ENCODE assay signal across 21 cellular contexts in genomic region chr2:84243788-84244627, GRCh38.
DNase-seq lines count a peak whose midpoint lies in the region; ATAC-seq, FAIRE-seq and TF ChIP-seq lines count a peak whose summit lies in the region.
"Had no signal": no experiment of that assay in that cellular context is flagged by ENCODE, and none has a peak within 500 bp of the region (broad histone marks: within the 10 kb centered on the region; RNA-seq: fewer than 3 reads in every experiment).

No MANE protein-coding gene starts in this region.

- dilution Hi-C loops in mammary epithelial cell (cut with HindIII; ENCODE audit: low sequenced_read_pairs) = no loop called here

- H3K4me2 ChIP-seq in mammary epithelial cell (ENCODE audit: insufficient read depth, low read depth, low read length) (no peak overlapping the region), astrocyte (ENCODE audit: low read length) (no peak overlapping the region), mesendoderm (ENCODE audit: low read length) (no peak overlapping the region)

- H3K9me3 Mint-ChIP-seq in MCF 10A (ENCODE audit: unreplicated experiment) (peaks cover 6% of the 10 kb centered on the region), astrocyte (ENCODE audit: unreplicated experiment) (peaks cover 2% of the 10 kb centered on the region)

- H2AK5ac ChIP-seq in mesendoderm (ENCODE audit: low read length) = no peak overlapping the region

- H3K27me3 ChIP-seq in mammary epithelial cell (ENCODE audit: insufficient read depth, low read length) (no peaks in the 10 kb centered on the region), astrocyte (ENCODE audit: insufficient read depth, low read length) (no peaks in the 10 kb centered on the region), mesendoderm (ENCODE audit: insufficient read depth, low read length, poor library complexity) (no peaks in the 10 kb centered on the region)

- no peak overlapping the region for H3K18ac ChIP-seq in mesendoderm (ENCODE audit: low read length)

- no peak for TF ChIP-seq CTCF in MCF 10A (IDR thresholded peaks at IDR 0.05; ENCODE audit: unreplicated experiment)
- TF ChIP-seq CTCF in mammary epithelial cell (conservative IDR thresholded peaks at IDR 0.05 in 1 of 2, IDR thresholded peaks at IDR 0.05 in 1 of 2; ENCODE audit: extremely low read depth in 1 of 2, insufficient read depth in 1 of 2, low read depth in 1 of 2, low read length in 2 of 2) = no peak
- no peak for TF ChIP-seq CTCF in astrocyte (IDR thresholded peaks at IDR 0.05; ENCODE audit: insufficient read depth, low read depth, low read length)

- no peak for DNase-seq in MCF 10A (ENCODE audit: unreplicated experiment)
- no peak for DNase-seq in mammary epithelial cell
- no peak for DNase-seq in astrocyte (ENCODE audit: low read depth)
- no peak for DNase-seq in mesendoderm
- no peak for DNase-seq in activated CD4-positive, alpha-beta T cell treated with anti-CD3 and anti-CD28 coated beads for 48 hours
- DNase-seq: AML-193, KBM-7, NCI-H1105, NCI-H146, NCI-H2029, NCI-H2227 treated with DMSO at 0.1 percent for 48 hours, NCI-H510A had no signal

- H3K56ac ChIP-seq in mesendoderm (ENCODE audit: low read length) = no peak overlapping the region

- H3K4me3 ChIP-seq in mammary epithelial cell (replicated peaks in 1 of 3; ENCODE audit: insufficient read depth in 1 of 3, low read depth in 2 of 3, low read length in 3 of 3) (no peak overlapping the region), astrocyte (ENCODE audit: insufficient read depth, low read depth, low read length) (no peak overlapping the region), mesendoderm (ENCODE audit: low read length) (no peak overlapping the region)

- peaks cover 20% of the 10 kb centered on the region for H3K4me1 Mint-ChIP-seq in MCF 10A (ENCODE audit: insufficient read depth, unreplicated experiment)
- peaks cover 17% of the 10 kb centered on the region for H3K4me1 Mint-ChIP-seq in astrocyte (ENCODE audit: low read depth, unreplicated experiment)

- peak overlapping the region; percentile 31 for H3K27ac Mint-ChIP-seq in MCF 10A (ENCODE audit: low read depth, unreplicated experiment)
- H3K27ac Mint-ChIP-seq in astrocyte (ENCODE audit: unreplicated experiment) = peak overlapping the region; percentile 17

- no peak overlapping the region for H2BK15ac ChIP-seq in mesendoderm (replicated peaks; ENCODE audit: low read depth)

- no peaks in the 10 kb centered on the region for H3K79me2 ChIP-seq in mammary epithelial cell (ENCODE audit: insufficient read depth, low read length)
- no peaks in the 10 kb centered on the region for H3K79me2 ChIP-seq in astrocyte (ENCODE audit: insufficient read depth, low read length)
- no peaks in the 10 kb centered on the region for H3K79me2 ChIP-seq in mesendoderm (ENCODE audit: control insufficient read depth, insufficient read depth, low read length)

- H3K27me3 Mint-ChIP-seq in MCF 10A (ENCODE audit: insufficient read depth, unreplicated experiment) (no peaks in the 10 kb centered on the region), astrocyte (ENCODE audit: low read depth, unreplicated experiment) (no peaks in the 10 kb centered on the region)

- BruUV-seq in MCF 10A (replicated peaks; lab: Mats Ljungman, UMichigan) (no TSS peak), mammary epithelial cell (replicated peaks; lab: Mats Ljungman, UMichigan) (no TSS peak)

- H3K4me3 Mint-ChIP-seq in MCF 10A (ENCODE audit: unreplicated experiment) (no peak overlapping the region), astrocyte (ENCODE audit: unreplicated experiment) (peak overlapping the region; percentile 27)
- H3K4me3 Mint-ChIP-seq: CD14-positive monocyte had no signal

- POLR2A ChIA-PET in MCF 10A (lab: Yijun Ruan, JAX) = interaction anchor here (1.3 kb wide), 1 partner anchor 9 kb away, joined by 3 read pairs; no protein-coding TSS in a partner anchor

- H2AFZ ChIP-seq in mammary epithelial cell (ENCODE audit: low read depth, low read length) (no peak overlapping the region), astrocyte (ENCODE audit: low read depth, low read length) (no peak overlapping the region)

- in situ Hi-C loops in mammary epithelial cell (cut with MboI; ENCODE audit: low sequenced_read_pairs in 2 of 2) = no loop called here

- H3K36me3 Mint-ChIP-seq in MCF 10A (ENCODE audit: insufficient read depth, unreplicated experiment) (no peaks in the 10 kb centered on the region), astrocyte (ENCODE audit: low read depth, unreplicated experiment) (peaks cover 1% of the 10 kb centered on the region)
- H3K36me3 Mint-ChIP-seq: CD14-positive monocyte had no signal

- no peak overlapping the region for H4K8ac ChIP-seq in mesendoderm (ENCODE audit: low read depth, low read length)

- intact Hi-C loops in MCF 10A (cut with micrococcal nuclease) (no loop called here), mammary epithelial cell (cut with micrococcal nuclease) (no loop called here)

- peaks cover 12% of the 10 kb centered on the region for H3K4me1 ChIP-seq in mammary epithelial cell (ENCODE audit: insufficient read depth, low read length)
- H3K4me1 ChIP-seq in astrocyte (ENCODE audit: insufficient read depth, low read length) = no peaks in the 10 kb centered on the region
- no peaks in the 10 kb centered on the region for H3K4me1 ChIP-seq in mesendoderm (ENCODE audit: control insufficient read depth, low read depth, low read length)

- no peak overlapping the region for H3K23ac ChIP-seq in mesendoderm (ENCODE audit: low read length)

- H3K36me3 ChIP-seq in mammary epithelial cell (ENCODE audit: insufficient read depth, low read length) (no peaks in the 10 kb centered on the region), astrocyte (ENCODE audit: insufficient read depth, low read length) (no peaks in the 10 kb centered on the region), mesendoderm (ENCODE audit: control insufficient read depth, insufficient read depth, low read length) (no peaks in the 10 kb centered on the region)

- no peak for ATAC-seq in GM19455 (IDR thresholded peaks at IDR 0.05; ENCODE audit: unreplicated experiment)
- ATAC-seq in HG03159 (IDR thresholded peaks at IDR 0.05; ENCODE audit: unreplicated experiment) = no peak
- ATAC-seq in GM19467 (IDR thresholded peaks at IDR 0.05; ENCODE audit: unreplicated experiment) = no peak
- ATAC-seq: Panc1 had no signal

- CTCF ChIA-PET in MCF 10A (lab: Yijun Ruan, JAX) = interaction anchor here (0.7 to 1.0 kb wide), 3 partner anchors 14 to 43 kb away, joined by 3 to 4 read pairs (median 3); no protein-coding TSS in a partner anchor
- CTCF ChIA-PET in mammary epithelial cell (lab: Charles Lee; ENCODE audit: low non-redundant PET) = no interaction called here

- 89% methylated on average over 7 of the region's 7 CpGs for WGBS in mammary epithelial cell (ENCODE audit: low coverage, missing lambda C conversion rate)
- WGBS in mesendoderm (ENCODE audit: extremely low coverage, insufficient coverage, low lambda C conversion rate) = 100% methylated on average over 1 of the region's 7 CpGs

- peak overlapping the region; percentile 23 for H2BK120ac ChIP-seq in mesendoderm (ENCODE audit: low read depth, low read length)

- FAIRE-seq in astrocyte (lab: Jason Lieb, UNC) = no peak
- FAIRE-seq: G401.6, GM12892, GM18507, H54 had no signal

- no peaks in the 10 kb centered on the region for H3K79me1 ChIP-seq in mesendoderm (ENCODE audit: low read length)

- H4K5ac ChIP-seq in mesendoderm (ENCODE audit: low read length) = no peak overlapping the region

- H4K20me1 ChIP-seq in mammary epithelial cell (ENCODE audit: insufficient read depth, low read length) (no peaks in the 10 kb centered on the region), astrocyte (ENCODE audit: insufficient read depth, low read length) (no peaks in the 10 kb centered on the region)

- H2BK5ac ChIP-seq in mesendoderm (ENCODE audit: low read length) = no peak overlapping the region

- no peak overlapping the region for H3K4ac ChIP-seq in mesendoderm (ENCODE audit: low read depth, low read length)

- no peaks in the 10 kb centered on the region for H3K9me3 ChIP-seq in mammary epithelial cell (replicated peaks; ENCODE audit: insufficient read depth, low read length)
- no peaks in the 10 kb centered on the region for H3K9me3 ChIP-seq in astrocyte (ENCODE audit: insufficient read depth, low read depth, low read length)

- H3K27ac ChIP-seq in mammary epithelial cell (ENCODE audit: insufficient read depth, low read depth, low read length) (no peak overlapping the region), astrocyte (ENCODE audit: low read depth, low read length) (no peak overlapping the region), mesendoderm (ENCODE audit: low read depth, low read length) (no peak overlapping the region)

- H3K9ac ChIP-seq in mammary epithelial cell (ENCODE audit: insufficient read depth, low read length) (no peak overlapping the region), astrocyte (ENCODE audit: low read length) (no peak overlapping the region), mesendoderm (ENCODE audit: low read length) (no peak overlapping the region)
